Comparison of ENCODE assay signal across 8 cellular contexts in the genomic region with DNA sequence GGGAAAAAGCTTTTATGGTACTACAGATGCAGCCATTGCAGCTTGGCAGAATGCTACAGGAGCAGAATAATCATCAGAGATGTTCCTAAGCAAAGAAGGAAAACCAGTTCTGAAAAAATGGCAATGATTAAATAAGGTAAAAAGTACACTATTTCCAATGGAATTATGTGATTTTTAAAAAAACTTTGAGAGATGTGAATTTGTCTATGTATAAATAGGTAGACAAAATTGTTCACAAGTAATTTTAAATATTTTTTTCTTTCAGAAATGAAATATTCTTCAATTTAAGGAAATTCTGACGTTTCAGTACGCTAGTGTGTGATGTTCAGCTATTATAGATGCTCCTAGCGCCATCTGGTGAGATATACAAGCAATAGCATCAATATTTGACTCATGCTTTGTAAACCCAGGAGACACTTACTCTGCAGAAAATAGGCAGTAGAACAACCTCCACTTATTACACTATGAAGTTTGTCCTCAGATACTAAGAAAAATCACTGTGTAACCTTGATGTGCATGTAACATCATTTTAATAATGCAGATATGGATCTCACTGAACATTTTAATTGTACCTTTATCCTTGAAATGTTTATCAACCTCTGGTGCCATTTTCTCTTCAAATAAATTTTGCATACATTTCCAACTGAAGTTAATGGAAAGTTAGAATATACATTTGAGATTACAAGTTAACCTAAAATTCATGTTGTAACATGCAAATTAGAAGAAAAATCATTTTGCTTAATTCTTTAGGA.
DNase-seq lines count a peak whose midpoint lies in the region; ATAC-seq and TF ChIP-seq lines count a peak whose summit lies in the region.

No MANE protein-coding gene starts in this region.

- H3K27ac ChIP-seq in transverse colon = no peak overlapping the region

- WGBS in transverse colon (ENCODE audit: low coverage in 1 of 2), 2 donors = 6 to 7% methylated on average over 3 of the region's 3 CpGs

- peak; percentile 70 for TF ChIP-seq CTCF in cardiac fibroblast (IDR thresholded peaks at IDR 0.05; ENCODE audit: low read depth, low read length)
- TF ChIP-seq CTCF in transverse colon (IDR thresholded peaks at IDR 0.05) = peak; percentile 71 to 81 (median 76)

- TF ChIP-seq EP300 in transverse colon (IDR thresholded peaks at IDR 0.05; ENCODE audit: low read depth) = no peak

- no peaks in the 10 kb centered on the region for H3K36me3 ChIP-seq in transverse colon

- DNase-seq in EH (ENCODE audit: low read depth) (peak; percentile 74), NCI-H748 treated with DMSO at 0.1 percent for 48 hours (lab: John Stamatoyannopoulos, UW) (peak; percentile 86), cardiac fibroblast (ENCODE audit: low read depth in 2 of 2) (peak; percentile 84 to 86), left colon (no peak), transverse colon (no peak)
- no peak for DNase-seq in stimulated activated CD4-positive, alpha-beta T cell treated with anti-CD3 and anti-CD28 coated beads, Interleukin-4, amount 100 ng/mL, for 4 hours

- no peaks in the 10 kb centered on the region for H3K9me3 ChIP-seq in transverse colon

- intact Hi-C loops in left colon (cut with DNase I, micrococcal nuclease) = loop anchor here in 1 of 2 donors (5.0 kb wide), 2 partner anchors 180 to 445 kb away; no protein-coding TSS in a partner anchor
- intact Hi-C loops in transverse colon (cut with DNase I; ENCODE audit: low total_unique reads) = no loop called here

- in situ Hi-C loops in transverse colon (cut with MboI; ENCODE audit: low pct_ligation_motif_present in 1 of 4, low pct_unique_long_range_greater_than_20kb in 1 of 4, low sequenced_read_pairs in 3 of 4) = loop anchor here in 3 of 4 donors (5.0 to 10.0 kb wide), 2 partner anchors 173 to 180 kb away; no protein-coding TSS in a partner anchor

- H3K4me1 ChIP-seq in transverse colon = peaks cover 0 to 6% (median 0%) of the 10 kb centered on the region in 4 donors

- ATAC-seq in GM21360 (IDR thresholded peaks at IDR 0.05; ENCODE audit: unreplicated experiment) = peak; percentile 88
- peak; percentile 89 for ATAC-seq in HG03571 (IDR thresholded peaks at IDR 0.05; ENCODE audit: unreplicated experiment)
- ATAC-seq in left colon = peak; percentile 93

- no peak overlapping the region for H3K4me3 ChIP-seq in cardiac fibroblast (replicated peaks in 1 of 2; ENCODE audit: low read depth in 2 of 2, low read length in 2 of 2)
- H3K4me3 ChIP-seq in transverse colon = no peak overlapping the region

- no peak for TF ChIP-seq POLR2A in transverse colon (IDR thresholded peaks at IDR 0.05)

- no peaks in the 10 kb centered on the region for H3K27me3 ChIP-seq in transverse colon

Comparison
In these comparisons a context has a peak if more than half of its experiments do, and no peak if none do; other contexts are left out.
1. DNase-seq: peak in EH (single experiment), NCI-H748 treated with DMSO at 0.1 percent for 48 hours (single experiment) and cardiac fibroblast (2 of 2); none in left colon (0 of 2), transverse colon (single experiment) and stimulated activated CD4-positive, alpha-beta T cell treated with anti-CD3 and anti-CD28 coated beads, Interleukin-4, amount 100 ng/mL, for 4 hours (0 of 2).
2. Peak in every context shown above with its lines, with median percentiles within 50 percentile points of each other: ATAC-seq.